ENCODE assay signal across 9 cellular contexts in the genomic region with DNA sequence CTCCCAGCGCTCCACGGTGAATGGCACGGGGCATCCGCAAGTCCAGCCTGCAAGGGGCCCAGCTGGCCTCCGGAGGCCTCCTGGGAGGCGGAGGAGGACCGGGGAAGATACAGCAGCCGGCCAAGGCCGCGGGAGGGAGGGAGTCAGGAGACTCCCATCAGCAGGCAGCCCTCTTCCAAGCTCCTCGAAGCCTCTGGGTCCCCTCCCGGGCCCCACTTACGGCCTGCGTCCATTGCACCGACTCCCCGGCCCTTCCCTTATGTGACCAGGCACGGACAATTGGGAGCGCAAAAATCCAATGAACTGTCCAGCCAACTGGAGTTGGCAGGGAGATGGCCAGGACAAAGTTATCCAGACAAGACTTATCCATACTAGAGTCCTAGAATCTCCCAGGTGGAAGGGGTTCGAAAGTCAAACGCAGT.
A peak's percentile ranks its signal among the peaks of the same experiment; 100 is the strongest.
DNase-seq lines count a peak whose midpoint lies in the region; ATAC-seq, FAIRE-seq and TF ChIP-seq lines count a peak whose summit lies in the region.
"Had no signal": no experiment of that assay in that cellular context is flagged by ENCODE, and none has a peak within 500 bp of the region (broad histone marks: within the 10 kb centered on the region; RNA-seq: fewer than 3 reads in every experiment).

No MANE protein-coding gene starts in this region.

- no peak for TF ChIP-seq CTCF in AG09309 (IDR thresholded peaks at IDR 0.05; ENCODE audit: control insufficient read depth, insufficient read depth, low read depth, low read length, missing control alignments)
- no peak for TF ChIP-seq CTCF in KMS-11 (conservative IDR thresholded peaks at IDR 0.05; ENCODE audit: low read depth, low read length)
- TF ChIP-seq CTCF in coronary artery (IDR thresholded peaks at IDR 0.05): no peak

- H3K9ac ChIP-seq in KMS-11: peak overlapping the region; percentile 72; the same call in 1 of the 2 replicates

- H2AFZ ChIP-seq in KMS-11 (ENCODE audit: low read depth): peak overlapping the region; percentile 81

- H4K20me1 ChIP-seq in KMS-11 (ENCODE audit: insufficient read depth): no peaks in the 10 kb centered on the region

- FAIRE-seq in urothelium cell line (lab: Jason Lieb, UNC): no peak
- FAIRE-seq: islet of Langerhans had no signal

- peak overlapping the region; percentile 65 for H3K4me3 ChIP-seq in AG09309 (ENCODE audit: control insufficient read depth, low read depth, low read length)
- no peak overlapping the region for H3K4me3 ChIP-seq in KMS-11 (IDR thresholded peaks at IDR 0.05; ENCODE audit: insufficient read depth, low read depth, low read length)
- H3K4me3 ChIP-seq in coronary artery: peak overlapping the region; percentile 97

- ATAC-seq in memory B cell (ENCODE audit: low read depth) (no peak), GM21576 (IDR thresholded peaks at IDR 0.05; ENCODE audit: unreplicated experiment) (no peak), HG02642 (IDR thresholded peaks at IDR 0.05; ENCODE audit: poor library complexity, unreplicated experiment) (no peak)

- H3K4me1 ChIP-seq in KMS-11 (ENCODE audit: low read depth, poor library complexity, severe bottlenecking): peaks cover 13% of the 10 kb centered on the region

- no peaks in the 10 kb centered on the region for H3K79me2 ChIP-seq in KMS-11 (ENCODE audit: insufficient read depth, low read depth)

- H3K27ac ChIP-seq in KMS-11: no peak overlapping the region
- H3K27ac ChIP-seq in coronary artery: peak overlapping the region; percentile 94 to 98

- no peaks in the 10 kb centered on the region for H3K36me3 ChIP-seq in KMS-11 (ENCODE audit: insufficient read depth)

- H3K27me3 ChIP-seq in KMS-11 (ENCODE audit: insufficient read depth, low read depth): no peaks in the 10 kb centered on the region

- no peak for DNase-seq in AG09309 (ENCODE audit: low read depth)
- DNase-seq in coronary artery (ENCODE audit: low spot score): no peak
- no peak for DNase-seq in memory B cell (ENCODE audit: low spot score in 2 of 2)
- peak; percentile 45 for DNase-seq in urothelium cell line (ENCODE audit: low spot score)
- DNase-seq in T-helper 9 cell: no peak

- H3K9me3 Mint-ChIP-seq in memory B cell: no peaks in the 10 kb centered on the region

- H3K4me2 ChIP-seq in KMS-11: peak overlapping the region; percentile 72

- H3K36me3 Mint-ChIP-seq in memory B cell: no peaks in the 10 kb centered on the region

- peaks cover 16% of the 10 kb centered on the region for H3K4me1 Mint-ChIP-seq in memory B cell

- H3K4me3 Mint-ChIP-seq in memory B cell: peak overlapping the region; percentile 96

- peaks cover 7% of the 10 kb centered on the region for H3K27me3 Mint-ChIP-seq in memory B cell

- no peak overlapping the region for H3K27ac Mint-ChIP-seq in memory B cell
